ENCODE assay signal across 13 cellular contexts in genomic region chr18:35525795-35526475, GRCh38. TPM values are rescaled to one million over a fixed set of nuclear protein-coding genes. Genes with fewer than 3 reads are reported as not detected.
A peak's percentile ranks its signal among the peaks of the same experiment; 100 is the strongest.
DNase-seq lines count a peak whose midpoint lies in the region; ATAC-seq and TF ChIP-seq lines count a peak whose summit lies in the region.
"Had no signal": no experiment of that assay in that cellular context is flagged by ENCODE, and none has a peak within 500 bp of the region (broad histone marks: within the 10 kb centered on the region; RNA-seq: fewer than 3 reads in every experiment).

No MANE protein-coding gene starts in this region.

- no peaks in the 10 kb centered on the region for H3K79me2 ChIP-seq in trophoblast cell (ENCODE audit: control insufficient read depth, insufficient read depth, low read length, poor library complexity)

- H3K27ac Mint-ChIP-seq in WTC11 = peak overlapping the region; percentile 48; the same call in 1 of the 2 replicates
- H3K27ac Mint-ChIP-seq: activated T-helper 2 cell treated with anti-CD3 and anti-CD28 coated beads, Interferon-gamma antibody, Interleukin-2, Interleukin-4, amounts not matched to agents 10 μg/mL and 5 μg/mL and 100 μg/mL, durations not matched to agents 14 hours and 24 hours and 36 hours; neural progenitor cell had no signal

- H3K4me3 ChIP-seq in HEK293 (ENCODE audit: low read depth, low read length) (no peak overlapping the region), right cardiac atrium (ENCODE audit: low read length) (peak overlapping the region; percentile 14), skin epidermis (no peak overlapping the region), trophoblast cell (ENCODE audit: low read depth, low read length) (no peak overlapping the region)
- H3K4me3 ChIP-seq: HAP-1, neural progenitor cell, vagina had no signal

- H3K27me3 ChIP-seq in right cardiac atrium (ENCODE audit: control insufficient read depth, insufficient read depth) = no peaks in the 10 kb centered on the region
- no peaks in the 10 kb centered on the region for H3K27me3 ChIP-seq in trophoblast cell (ENCODE audit: insufficient read depth, low read length)
- H3K27me3 ChIP-seq: dorsolateral prefrontal cortex, neural progenitor cell, vagina had no signal

- no peak overlapping the region for H4K8ac ChIP-seq in trophoblast cell (ENCODE audit: low read depth, low read length)

- no peak overlapping the region for H2BK12ac ChIP-seq in trophoblast cell (ENCODE audit: low read length)

- H3K18ac ChIP-seq in trophoblast cell (ENCODE audit: low read length) = no peak overlapping the region

- POLR2A ChIA-PET in HEK293 (lab: Yijun Ruan, JAX) (no interaction called here), WTC11 (lab: Charles Lee) (no interaction called here)

- H3K14ac ChIP-seq in trophoblast cell (ENCODE audit: low read length) = no peak overlapping the region

- no peak overlapping the region for H4K91ac ChIP-seq in trophoblast cell (ENCODE audit: low read depth, low read length)

- H3K36me3 Mint-ChIP-seq in WTC11 = peaks cover 6% of the 10 kb centered on the region; the same call in 1 of the 2 replicates
- H3K36me3 Mint-ChIP-seq: neural progenitor cell had no signal

- DNase-seq in WTC11 (ENCODE audit: low spot score) = no peak
- peak in 2 of 3 donors; percentile 68 to 73 for DNase-seq in right cardiac atrium
- no peak for DNase-seq in inferior parietal cortex (ENCODE audit: extremely low spot score)
- DNase-seq in trophoblast cell = no peak
- DNase-seq: WERI-Rb-1 had no signal

- H3K4me1 Mint-ChIP-seq in WTC11 = peaks cover 37% of the 10 kb centered on the region

- WGBS in right cardiac atrium = 14% methylated on average over 9 of the region's 9 CpGs
- WGBS in trophoblast cell (ENCODE audit: extremely low coverage, insufficient coverage, insufficient read length) = no CpG with 5 or more reads among the region's 9 CpGs

- H3K9me3 Mint-ChIP-seq in WTC11 = peaks cover 21% of the 10 kb centered on the region
- H3K9me3 Mint-ChIP-seq: activated T-helper 2 cell treated with anti-CD3 and anti-CD28 coated beads, Interferon-gamma antibody, Interleukin-2, Interleukin-4, amounts not matched to agents 10 μg/mL and 5 μg/mL and 100 μg/mL, durations not matched to agents 14 hours and 24 hours and 36 hours had no signal

- H3K4ac ChIP-seq in trophoblast cell (ENCODE audit: low read depth, low read length) = no peak overlapping the region

- H2BK120ac ChIP-seq in trophoblast cell (ENCODE audit: insufficient read depth, low read length, poor library complexity) = no peak overlapping the region

- no peak overlapping the region for H2AK5ac ChIP-seq in trophoblast cell (ENCODE audit: low read length)

- H3K27me3 Mint-ChIP-seq in WTC11 (ENCODE audit: low read depth) = no peaks in the 10 kb centered on the region; the same call in 1 of the 2 replicates

- intact Hi-C loops in right cardiac atrium (cut with DNase I) = no loop called here

- CTCF ChIA-PET in HEK293 (lab: Yijun Ruan, JAX) (interaction anchor here (0.6 kb wide), 1 partner anchor 257 kb away, joined by 3 read pairs; no protein-coding TSS in a partner anchor), WTC11 (lab: Charles Lee) (interaction anchor here (0.9 to 1.8 kb wide), 4 partner anchors 30 to 425 kb away, joined by 3 to 7 read pairs (median 3); no protein-coding TSS in a partner anchor)

- ATAC-seq in WTC11 (peak; percentile 56), right cardiac atrium (peak; percentile 62 to 66), GM21367 (IDR thresholded peaks at IDR 0.05; ENCODE audit: unreplicated experiment) (no peak)

- H3K4me3 Mint-ChIP-seq in WTC11 = no peak overlapping the region
- H3K4me3 Mint-ChIP-seq: neural progenitor cell had no signal

- H3K9me3 ChIP-seq in HEK293 (ENCODE audit: control insufficient read depth, insufficient read depth, low read depth, low read length) (no peaks in the 10 kb centered on the region), right cardiac atrium (ENCODE audit: control insufficient read depth, low read length) (no peaks in the 10 kb centered on the region), trophoblast cell (ENCODE audit: insufficient read depth, low read depth, low read length) (no peaks in the 10 kb centered on the region)
- H3K9me3 ChIP-seq: HAP-1, vagina had no signal

- H3K27ac ChIP-seq in HEK293 (ENCODE audit: extremely low read depth, low read depth, low read length) (no peak overlapping the region), right cardiac atrium (ENCODE audit: low read length) (peak overlapping the region; percentile 9), skin epidermis (peak overlapping the region in 14 of 21 experiments; percentile 26 to 65 (median 38)), trophoblast cell (ENCODE audit: low read depth, low read length) (no peak overlapping the region)
- H3K27ac ChIP-seq: neural progenitor cell, vagina, WERI-Rb-1 had no signal

- no peak for TF ChIP-seq CTCF in HEK293 (tag by site-specific recombination; IDR thresholded peaks at IDR 0.05)
- no peak for TF ChIP-seq CTCF in WTC11 (IDR thresholded peaks at IDR 0.05)

- no peak overlapping the region for H3K23ac ChIP-seq in trophoblast cell (ENCODE audit: low read length)

- H3K9ac ChIP-seq in trophoblast cell (ENCODE audit: low read length) = no peak overlapping the region
- H3K9ac ChIP-seq: neural progenitor cell had no signal

- H2AFZ ChIP-seq in trophoblast cell (ENCODE audit: insufficient read depth, low read length, poor library complexity) = no peak overlapping the region
- H2AFZ ChIP-seq: neural progenitor cell had no signal

- H3K79me1 ChIP-seq in trophoblast cell (ENCODE audit: low read length) = peaks cover 4% of the 10 kb centered on the region

- H3K36me3 ChIP-seq in HEK293 (ENCODE audit: control insufficient read depth in 2 of 2, insufficient read depth in 1 of 2, low read length in 2 of 2) = no peaks in the 10 kb centered on the region
- no peaks in the 10 kb centered on the region for H3K36me3 ChIP-seq in trophoblast cell (ENCODE audit: control insufficient read depth in 1 of 2, insufficient read depth in 2 of 2, low read length in 2 of 2)
- H3K36me3 ChIP-seq: HAP-1, neural progenitor cell, vagina, WERI-Rb-1 had no signal

- no peak overlapping the region for H4K12ac ChIP-seq in trophoblast cell (ENCODE audit: low read depth, low read length)

- H3K4me1 ChIP-seq in HEK293 (ENCODE audit: control insufficient read depth, insufficient read depth, low read length) = no peaks in the 10 kb centered on the region
- peaks cover 9% of the 10 kb centered on the region for H3K4me1 ChIP-seq in right cardiac atrium (ENCODE audit: control insufficient read depth, insufficient read depth, low read length)
- peaks cover 12 to 19% of the 10 kb centered on the region in 2 experiments for H3K4me1 ChIP-seq in trophoblast cell (ENCODE audit: control insufficient read depth in 1 of 2, insufficient read depth in 2 of 2, low read length in 2 of 2)
- H3K4me1 ChIP-seq: HAP-1 had no signal

- H3K4me2 ChIP-seq in trophoblast cell (ENCODE audit: low read length) = no peak overlapping the region
- H3K4me2 ChIP-seq: neural progenitor cell had no signal

- H2BK5ac ChIP-seq in trophoblast cell (ENCODE audit: low read depth, low read length, poor library complexity) = no peak overlapping the region

TF ChIP-seq in WTC11, 78 proteins besides CTCF, POLR2A, EP300 and RAD21 (continues in another document):
- TF ChIP-seq MAX (CRISPR knock-in tag; IDR thresholded peaks at IDR 0.05) (no peak), CBFB (CRISPR knock-in tag; IDR thresholded peaks at IDR 0.05; ENCODE audit: low read depth) (no peak), TCF7 (CRISPR knock-in tag; IDR thresholded peaks at IDR 0.05; ENCODE audit: low read depth) (no peak), USF2 (CRISPR knock-in tag; IDR thresholded peaks at IDR 0.05) (no peak), ATF2 (CRISPR knock-in tag; IDR thresholded peaks at IDR 0.05; ENCODE audit: borderline replicate concordance, low read depth) (no peak), MYBL2 (CRISPR knock-in tag; IDR thresholded peaks at IDR 0.05) (no peak), FOXJ3 (CRISPR knock-in tag; IDR thresholded peaks at IDR 0.05; ENCODE audit: borderline replicate concordance) (no peak)

RNA-seq across cellular contexts. Expression of gene INO80C, which starts 28.2 kb away (rescaled TPM):
- total RNA-seq in WTC11 (2021) (42.3 to 49.4 TPM (median 45.6 TPM) in 3 replicates), right cardiac atrium (10 to 100 TPM; 25.4 to 27.2 (median 26.0) TPM)
- 36.1 TPM for polyA plus RNA-seq in right cardiac atrium
- polyA plus RNA-seq in trophoblast cell (2013) = 23.4 and 24.5 TPM in 2 replicates

RNA-seq across cellular contexts. Expression of gene GALNT1, which starts 55.6 kb away (rescaled TPM):
- total RNA-seq in WTC11 (2021) (63.1 to 80.1 TPM (median 71.7 TPM) in 3 replicates), right cardiac atrium (10 to 100 TPM; 47.8 to 60.3 (median 56.2) TPM)
- 17.8 TPM for polyA plus RNA-seq in right cardiac atrium
- polyA plus RNA-seq in trophoblast cell (2013) = 155 and 163 TPM in 2 replicates

Comparison
In these comparisons a context has a peak if more than half of its experiments do, and no peak if none do; other contexts are left out.
1. H3K27ac ChIP-seq: peak in right cardiac atrium (single experiment) and skin epidermis (14 of 21); none in HEK293 (single experiment) and trophoblast cell (single experiment).
2. DNase-seq: peak in right cardiac atrium (2 of 3); none in WTC11 (single experiment), inferior parietal cortex (single experiment) and trophoblast cell (0 of 2).